In genomic region chr7:1740214-1740613, GRCh38 we compare ENCODE assay signal across 23 cellular contexts.
"Had no signal": no experiment of that assay in that cellular context is flagged by ENCODE, and none has a peak within 500 bp of the region (broad histone marks: within the 10 kb centered on the region; RNA-seq: fewer than 3 reads in every experiment).

No MANE protein-coding gene starts in this region.

- H3K36me3 ChIP-seq: right lobe of liver, thyroid gland, upper lobe of right lung had no signal

- H3K9me3 ChIP-seq: right lobe of liver, thyroid gland, upper lobe of right lung had no signal

- H3K27ac Mint-ChIP-seq: activated CD4-positive, alpha-beta T cell treated with anti-CD3 and anti-CD28 coated beads, Interleukin-2, amount 10 ng/mL, durations not matched to agents 24 days and 14 days; activated CD8-positive, alpha-beta memory T cell treated with anti-CD3 and anti-CD28 coated beads, Interleukin-2, amount 10 ng/mL, durations not matched to agents 7 days and 5 days; activated CD8-positive, alpha-beta T cell treated with anti-CD3 and anti-CD28 coated beads for 36 hours; activated naive CD4-positive, alpha-beta T cell treated with anti-CD3 and anti-CD28 coated beads, Interleukin-2, amount 10 ng/mL, durations not matched to agents 7 days and 5 days; memory B cell; nephron progenitor cell; stimulated activated naive CD8-positive, alpha-beta T cell treated with anti-CD3 and anti-CD28 coated beads, Interleukin-15, Interleukin-2, amounts not matched to agents 100 ng/mL and 50 ng/mL, for 24 hours had no signal

- DNase-seq: activated CD4-positive, alpha-beta T cell treated with anti-CD3 and anti-CD28 coated beads, Interleukin-2, amount 10 ng/mL, durations not matched to agents 24 days and 14 days; activated CD8-positive, alpha-beta memory T cell treated with anti-CD3 and anti-CD28 coated beads, Interleukin-2, amount 10 ng/mL, durations not matched to agents 7 days and 5 days; activated CD8-positive, alpha-beta T cell treated with anti-CD3 and anti-CD28 coated beads for 36 hours; activated effector memory CD4-positive, alpha-beta T cell treated with anti-CD3 and anti-CD28 coated beads, Interleukin-2, amount 50 U/mL, for 16 hours; activated naive CD4-positive, alpha-beta T cell treated with anti-CD3 and anti-CD28 coated beads, Interleukin-2, amount 10 ng/mL, durations not matched to agents 7 days and 5 days; activated T-cell treated with anti-CD3 and anti-CD28 coated beads for 4 hours; amygdala; effector CD8-positive, alpha-beta T cell; foreskin melanocyte; immature natural killer cell; kidney glomerular epithelial cell; nephron progenitor cell; nucleus accumbens; right lobe of liver; stimulated activated CD4-positive, alpha-beta T cell treated with anti-CD3 and anti-CD28 coated beads, Interleukin-1b, Interleukin-23, amount 100 ng/mL, for 48 hours; substantia nigra; thyroid gland; upper lobe of right lung had no signal

- H3K27me3 ChIP-seq: right lobe of liver, thyroid gland had no signal

- H3K9me3 Mint-ChIP-seq: activated CD4-positive, alpha-beta T cell treated with anti-CD3 and anti-CD28 coated beads, Interleukin-2, amount 10 ng/mL, durations not matched to agents 24 days and 14 days; activated CD8-positive, alpha-beta T cell treated with anti-CD3 and anti-CD28 coated beads for 36 hours; activated naive CD4-positive, alpha-beta T cell treated with anti-CD3 and anti-CD28 coated beads, Interleukin-2, amount 10 ng/mL, durations not matched to agents 7 days and 5 days; immature natural killer cell; memory B cell; nephron progenitor cell; stimulated activated naive CD8-positive, alpha-beta T cell treated with anti-CD3 and anti-CD28 coated beads, Interleukin-15, Interleukin-2, amounts not matched to agents 100 ng/mL and 50 ng/mL, for 24 hours had no signal

- H3K36me3 Mint-ChIP-seq: activated CD8-positive, alpha-beta memory T cell treated with anti-CD3 and anti-CD28 coated beads, Interleukin-2, amount 10 ng/mL, durations not matched to agents 7 days and 5 days; activated naive CD4-positive, alpha-beta T cell treated with anti-CD3 and anti-CD28 coated beads, Interleukin-2, amount 10 ng/mL, durations not matched to agents 7 days and 5 days; immature natural killer cell; memory B cell had no signal

- H3K4me1 ChIP-seq: thyroid gland had no signal

- H3K4me3 ChIP-seq: right lobe of liver, skin epidermis, thyroid gland, upper lobe of right lung had no signal

- H3K4me3 Mint-ChIP-seq: activated CD4-positive, alpha-beta T cell treated with anti-CD3 and anti-CD28 coated beads, Interleukin-2, amount 10 ng/mL, durations not matched to agents 24 days and 14 days; activated CD8-positive, alpha-beta memory T cell treated with anti-CD3 and anti-CD28 coated beads, Interleukin-2, amount 10 ng/mL, durations not matched to agents 7 days and 5 days; activated CD8-positive, alpha-beta T cell treated with anti-CD3 and anti-CD28 coated beads for 36 hours; activated naive CD4-positive, alpha-beta T cell treated with anti-CD3 and anti-CD28 coated beads, Interleukin-2, amount 10 ng/mL, durations not matched to agents 7 days and 5 days; memory B cell; nephron progenitor cell; stimulated activated naive CD8-positive, alpha-beta T cell treated with anti-CD3 and anti-CD28 coated beads, Interleukin-15, Interleukin-2, amounts not matched to agents 100 ng/mL and 50 ng/mL, for 24 hours had no signal

- H3K27ac ChIP-seq: right lobe of liver, skin epidermis, thyroid gland, upper lobe of right lung had no signal

- ATAC-seq: activated CD4-positive, CD25-positive, alpha-beta regulatory T cell treated with anti-CD3 and anti-CD28 coated beads, Interleukin-2, amount 50 U/mL, for 24 hours; activated CD8-positive, alpha-beta memory T cell treated with anti-CD3 and anti-CD28 coated beads, Interleukin-2, amount 10 ng/mL, durations not matched to agents 7 days and 5 days; activated CD8-positive, alpha-beta T cell treated with anti-CD3 and anti-CD28 coated beads for 36 hours; esophagus mucosa; right lobe of liver; upper lobe of right lung had no signal
